ENCODE assay signal across 1 cellular context in the genomic region with DNA sequence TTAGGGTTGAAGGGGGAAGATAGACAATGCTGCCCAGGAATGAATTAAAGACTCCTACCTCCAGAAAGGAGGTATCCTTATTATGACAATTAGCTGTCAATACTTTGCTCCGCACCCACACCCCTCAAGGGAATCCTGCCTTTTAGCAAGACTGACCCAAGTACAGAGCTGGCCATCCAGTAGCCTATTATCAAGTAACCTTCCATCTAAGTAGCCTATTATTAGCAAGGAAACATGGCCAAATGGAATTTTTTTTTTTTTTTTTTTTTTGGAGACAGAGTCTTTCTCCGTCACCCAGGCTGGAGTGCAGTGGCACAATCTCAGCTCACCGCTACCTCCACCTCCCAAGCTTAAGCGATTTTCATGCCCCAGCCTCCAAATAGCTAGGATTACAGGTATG.
TF ChIP-seq lines count a peak whose summit lies in the region.

No MANE protein-coding gene starts in this region.

TF ChIP-seq in H1, 55 proteins besides CTCF, POLR2A, EP300 and RAD21 (continued from another document):
- TF ChIP-seq CHD7 (IDR thresholded peaks at IDR 0.05; ENCODE audit: insufficient replicate concordance, low read length) (no peak), HDAC6 (IDR thresholded peaks at IDR 0.05; ENCODE audit: low read depth, low read length) (no peak), SIN3A (conservative IDR thresholded peaks at IDR 0.05 in 1 of 2, IDR thresholded peaks at IDR 0.05 in 1 of 2; ENCODE audit: low read depth in 1 of 2, low read length in 2 of 2) (no peak), SUZ12 (IDR thresholded peaks at IDR 0.05; ENCODE audit: low read length) (no peak), KDM1A (IDR thresholded peaks at IDR 0.05; ENCODE audit: borderline replicate concordance, low read length) (no peak), ZNF274 (IDR thresholded peaks at IDR 0.05; ENCODE audit: borderline replicate concordance, extremely low read depth, low read length) (no peak), GTF2F1 (IDR thresholded peaks at IDR 0.05; ENCODE audit: borderline replicate concordance, low read depth, low read length) (no peak), RBBP5 (IDR thresholded peaks at IDR 0.05; ENCODE audit: borderline replicate concordance, low read depth, low read length) (no peak)
